Comparison of ENCODE assay signal across 25 cellular contexts in the genomic region with DNA sequence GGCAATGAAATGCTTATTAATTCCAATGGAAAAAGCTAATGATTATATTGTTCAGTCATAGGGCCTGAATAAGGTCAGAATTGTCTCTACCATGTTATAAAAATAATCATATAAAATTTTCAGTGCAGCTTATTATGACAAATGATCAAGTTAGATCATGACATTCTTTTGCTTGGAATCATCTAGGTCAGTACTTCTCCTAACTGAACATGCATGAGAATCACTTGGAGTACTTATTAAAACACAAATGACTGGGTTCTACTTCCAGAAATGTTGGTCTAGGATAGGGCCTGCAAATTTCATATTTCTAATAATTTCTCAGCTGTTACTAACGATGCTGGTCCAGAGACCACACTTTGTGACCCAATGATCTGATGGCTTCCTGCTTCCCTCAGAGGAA.
DNase-seq lines count a peak whose midpoint lies in the region; ATAC-seq, FAIRE-seq and TF ChIP-seq lines count a peak whose summit lies in the region.
"Had no signal": no experiment of that assay in that cellular context is flagged by ENCODE, and none has a peak within 500 bp of the region (broad histone marks: within the 10 kb centered on the region; RNA-seq: fewer than 3 reads in every experiment).

No MANE protein-coding gene starts in this region.

- H3K36me3 ChIP-seq in mammary epithelial cell (ENCODE audit: insufficient read depth, low read length): no peaks in the 10 kb centered on the region
- H3K36me3 ChIP-seq in bronchial epithelial cell (ENCODE audit: control insufficient read depth, insufficient read depth, low read length): no peaks in the 10 kb centered on the region
- H3K36me3 ChIP-seq in suprapubic skin: no peaks in the 10 kb centered on the region
- H3K36me3 ChIP-seq: BE2C, MG63 had no signal

- no peak for TF ChIP-seq EP300 in suprapubic skin (IDR thresholded peaks at IDR 0.05)

- CTCF ChIA-PET in MCF 10A (lab: Yijun Ruan, JAX): no interaction called here
- CTCF ChIA-PET in mammary epithelial cell (lab: Charles Lee; ENCODE audit: low non-redundant PET): no interaction called here

- in situ Hi-C loops in mammary epithelial cell (cut with MboI; ENCODE audit: low sequenced_read_pairs in 2 of 2): no loop called here

- no peaks in the 10 kb centered on the region for H3K36me3 Mint-ChIP-seq in MCF 10A (ENCODE audit: insufficient read depth, unreplicated experiment)
- H3K36me3 Mint-ChIP-seq: CD14-positive monocyte had no signal

- 86% methylated on average over 1 of the region's 1 CpG for WGBS in mammary epithelial cell (ENCODE audit: low coverage, missing lambda C conversion rate)
- WGBS in suprapubic skin: 67% methylated on average over 1 of the region's 1 CpG

- no peak overlapping the region for H3K4me3 Mint-ChIP-seq in MCF 10A (ENCODE audit: unreplicated experiment)
- H3K4me3 Mint-ChIP-seq: CD14-positive monocyte had no signal

- intact Hi-C loops in MCF 10A (cut with micrococcal nuclease): loop anchor here (10.0 kb wide), 1 partner anchor 572 kb away; no protein-coding TSS in a partner anchor
- intact Hi-C loops in mammary epithelial cell (cut with micrococcal nuclease): loop anchor here (5.0 kb wide), 1 partner anchor 45 kb away; no protein-coding TSS in a partner anchor

- no peaks in the 10 kb centered on the region for H4K20me1 ChIP-seq in mammary epithelial cell (ENCODE audit: insufficient read depth, low read length)

- H2AFZ ChIP-seq in mammary epithelial cell (ENCODE audit: low read depth, low read length): no peak overlapping the region

- H3K4me3 ChIP-seq in mammary epithelial cell (replicated peaks in 1 of 3; ENCODE audit: insufficient read depth in 1 of 3, low read depth in 2 of 3, low read length in 3 of 3): no peak overlapping the region
- no peak overlapping the region for H3K4me3 ChIP-seq in bronchial epithelial cell (ENCODE audit: low read depth, low read length)
- no peak overlapping the region for H3K4me3 ChIP-seq in fibroblast of the aortic adventitia (ENCODE audit: low read depth, low read length)
- H3K4me3 ChIP-seq in suprapubic skin: no peak overlapping the region
- H3K4me3 ChIP-seq: K562, MG63 had no signal

- no peak overlapping the region for H3K9ac ChIP-seq in mammary epithelial cell (ENCODE audit: insufficient read depth, low read length)
- H3K9ac ChIP-seq: SK-N-SH had no signal

- H3K4me2 ChIP-seq in mammary epithelial cell (ENCODE audit: insufficient read depth, low read depth, low read length): no peak overlapping the region
- H3K4me2 ChIP-seq: SK-N-SH had no signal

- ATAC-seq in GM18909 (IDR thresholded peaks at IDR 0.05; ENCODE audit: poor library complexity, unreplicated experiment): no peak
- no peak for ATAC-seq in GM21576 (IDR thresholded peaks at IDR 0.05; ENCODE audit: unreplicated experiment)
- ATAC-seq in HG03175 (IDR thresholded peaks at IDR 0.05; ENCODE audit: unreplicated experiment): no peak
- ATAC-seq: HCT116, HepG2, K562 had no signal

- no peak for TF ChIP-seq POLR2A in suprapubic skin (IDR thresholded peaks at IDR 0.05)

- H3K27ac Mint-ChIP-seq in MCF 10A (ENCODE audit: low read depth, unreplicated experiment): peak overlapping the region; percentile 11
- H3K27ac Mint-ChIP-seq: CD14-positive monocyte had no signal

- no TSS peak for BruUV-seq in MCF 10A (replicated peaks; lab: Mats Ljungman, UMichigan)
- no TSS peak for BruUV-seq in mammary epithelial cell (replicated peaks; lab: Mats Ljungman, UMichigan)

- H3K27me3 ChIP-seq in mammary epithelial cell (ENCODE audit: insufficient read depth, low read length) (no peaks in the 10 kb centered on the region), bronchial epithelial cell (ENCODE audit: control insufficient read depth, insufficient read depth, low read length) (no peaks in the 10 kb centered on the region), suprapubic skin (no peaks in the 10 kb centered on the region)
- H3K27me3 ChIP-seq: BE2C, MG63 had no signal

- dilution Hi-C loops in mammary epithelial cell (cut with HindIII; ENCODE audit: low sequenced_read_pairs): no loop called here

- H3K4me1 Mint-ChIP-seq in MCF 10A (ENCODE audit: insufficient read depth, unreplicated experiment): peaks cover 38% of the 10 kb centered on the region
- H3K4me1 Mint-ChIP-seq: CD14-positive monocyte had no signal

- H3K9me3 Mint-ChIP-seq in MCF 10A (ENCODE audit: unreplicated experiment): no peaks in the 10 kb centered on the region

- H3K79me2 ChIP-seq in mammary epithelial cell (ENCODE audit: insufficient read depth, low read length): no peaks in the 10 kb centered on the region

- DNase-seq in MCF 10A (ENCODE audit: unreplicated experiment): no peak
- no peak for DNase-seq in mammary epithelial cell
- DNase-seq in bronchial epithelial cell (ENCODE audit: low read depth): peak; percentile 37
- peak; percentile 21 for DNase-seq in fibroblast of the aortic adventitia (ENCODE audit: low read depth)
- DNase-seq in suprapubic skin (ENCODE audit: low spot score in 2 of 2): no peak
- DNase-seq: BE2C, Calu3, DMS153, Kasumi-1, MG63, NCI-H2029, NCI-H446, NCI-H524 treated with DMSO at 0.1 percent for 48 hours, NCI-H774, SK-N-SH had no signal

- FAIRE-seq in bronchial epithelial cell (lab: Jason Lieb, UNC): no peak
- FAIRE-seq: G401.6, H1, HepG2, K562 had no signal

- no peak overlapping the region for H3K27ac ChIP-seq in mammary epithelial cell (ENCODE audit: insufficient read depth, low read depth, low read length)
- H3K27ac ChIP-seq in suprapubic skin: no peak overlapping the region
- H3K27ac ChIP-seq: 22Rv1 had no signal

- no peak for TF ChIP-seq CTCF in MCF 10A (IDR thresholded peaks at IDR 0.05; ENCODE audit: unreplicated experiment)
- no peak for TF ChIP-seq CTCF in mammary epithelial cell (conservative IDR thresholded peaks at IDR 0.05 in 1 of 2, IDR thresholded peaks at IDR 0.05 in 1 of 2; ENCODE audit: extremely low read depth in 1 of 2, insufficient read depth in 1 of 2, low read depth in 1 of 2, low read length in 2 of 2)
- no peak for TF ChIP-seq CTCF in bronchial epithelial cell (IDR thresholded peaks at IDR 0.05; ENCODE audit: insufficient read depth, low read length, severe bottlenecking)
- TF ChIP-seq CTCF in fibroblast of the aortic adventitia (IDR thresholded peaks at IDR 0.05; ENCODE audit: insufficient read depth, low read length): no peak
- TF ChIP-seq CTCF in suprapubic skin (IDR thresholded peaks at IDR 0.05): no peak

- no peaks in the 10 kb centered on the region for H3K9me3 ChIP-seq in mammary epithelial cell (replicated peaks; ENCODE audit: insufficient read depth, low read length)
- H3K9me3 ChIP-seq in suprapubic skin: no peaks in the 10 kb centered on the region
- H3K9me3 ChIP-seq: BE2C, MG63, SK-N-SH had no signal

- POLR2A ChIA-PET in MCF 10A (lab: Yijun Ruan, JAX): interaction anchor here (0.6 to 1.1 kb wide), 3 partner anchors 23 to 342 kb away, joined by 3 read pairs; no protein-coding TSS in a partner anchor

- H3K4me1 ChIP-seq in mammary epithelial cell (ENCODE audit: insufficient read depth, low read length): peaks cover 15% of the 10 kb centered on the region
- H3K4me1 ChIP-seq in suprapubic skin: peaks cover 10% of the 10 kb centered on the region

- H3K27me3 Mint-ChIP-seq in MCF 10A (ENCODE audit: insufficient read depth, unreplicated experiment): no peaks in the 10 kb centered on the region

Comparison
In these comparisons a context has a peak if more than half of its experiments do, and no peak if none do; other contexts are left out.
1. DNase-seq: peak in bronchial epithelial cell (single experiment) and fibroblast of the aortic adventitia (single experiment); none in MCF 10A (single experiment), mammary epithelial cell (single experiment) and suprapubic skin (0 of 2).